9 cellular contexts compared by ENCODE assay signal in the genomic region with DNA sequence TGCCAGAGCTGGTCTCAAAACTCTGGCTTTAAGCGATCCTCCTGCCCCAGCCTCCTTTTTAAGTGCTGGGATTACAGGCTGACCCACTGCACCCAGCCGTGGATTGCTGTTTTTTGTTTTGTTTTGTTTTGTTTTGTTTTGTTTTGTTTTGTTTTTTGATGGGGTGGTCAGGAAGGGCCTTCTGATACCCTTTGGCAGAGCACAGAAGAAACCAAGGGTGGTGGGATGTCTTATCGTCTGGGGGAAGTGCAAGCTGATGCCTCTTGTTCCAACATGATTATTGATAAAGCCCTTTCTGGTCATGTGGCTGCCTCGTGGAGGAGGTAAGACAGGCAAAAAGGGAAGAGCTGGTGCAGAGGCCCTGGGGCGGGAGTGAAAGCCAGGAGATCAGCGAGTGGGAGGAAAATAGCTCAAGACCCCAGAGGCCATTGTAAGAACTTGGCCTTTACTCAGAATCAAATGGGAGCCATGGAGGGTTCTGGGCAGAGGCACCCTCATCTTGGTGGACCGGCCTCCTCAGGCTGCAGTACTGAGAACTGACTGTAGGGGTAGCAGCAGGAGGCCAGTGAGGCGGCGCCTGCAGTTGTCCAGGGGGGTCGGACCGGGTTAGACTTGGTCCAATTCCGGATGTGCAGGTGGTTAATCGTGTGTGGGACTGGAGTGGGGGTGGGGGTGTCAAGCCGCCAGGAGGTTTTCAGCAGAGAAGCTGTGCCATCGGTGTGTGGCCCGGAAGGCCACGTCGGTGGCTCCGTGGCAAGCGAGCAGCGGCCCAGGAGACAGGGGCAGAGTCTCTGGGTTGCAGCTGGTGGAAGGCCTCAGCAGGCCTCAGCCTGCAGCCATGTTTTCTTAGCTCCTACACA.
DNase-seq lines count a peak whose midpoint lies in the region; ATAC-seq and TF ChIP-seq lines count a peak whose summit lies in the region.
"Had no signal": no experiment of that assay in that cellular context is flagged by ENCODE, and none has a peak within 500 bp of the region (broad histone marks: within the 10 kb centered on the region; RNA-seq: fewer than 3 reads in every experiment).

No MANE protein-coding gene starts in this region.

- peak overlapping the region in 2 of 8 donors; percentile 74 to 75 for H3K4me3 Mint-ChIP-seq in naive B cell
- H3K4me3 Mint-ChIP-seq: T-cell had no signal

- H3K4me2 ChIP-seq in BLaER1 treated with 17β-estradiol and CSF1 and Interleukin-3, amounts not matched to agents 10 nM and 100 nM: peak overlapping the region in 10 of 11 experiments; percentile 3 to 97 (median 93); a peak in 18 of 22 replicates

- H3K27me3 Mint-ChIP-seq in naive B cell: peaks cover 6 to 21% (median 7%) of the 10 kb centered on the region in 3 donors

- H3K9me3 Mint-ChIP-seq in naive B cell: no peaks in the 10 kb centered on the region
- H3K9me3 Mint-ChIP-seq: T-cell had no signal

- H3K27ac ChIP-seq in BLaER1 treated with 17β-estradiol and CSF1 and Interleukin-3, amounts not matched to agents 10 nM and 100 nM: peak overlapping the region in 6 of 11 experiments; percentile 21 to 98 (median 97); a peak in 8 of 22 replicates

- TF ChIP-seq CTCF in LNCaP clone FGC (IDR thresholded peaks at IDR 0.05; ENCODE audit: control insufficient read depth, extremely low read depth, insufficient read depth) (peak; percentile 19; the same call in 1 of the 2 replicates), astrocyte of the cerebellum (IDR thresholded peaks at IDR 0.05; ENCODE audit: low read depth, low read length, missing control alignments) (peak; percentile 50), lower leg skin (IDR thresholded peaks at IDR 0.05) (peak in 1 of 3 donors; percentile 19)

- WGBS in lower leg skin, 2 donors: 87 to 92% methylated on average over 21 of the region's 21 CpGs

- peaks cover 0 to 4% (median 0%) of the 10 kb centered on the region in 11 experiments; a peak in 1 of 22 replicates for H3K27me3 ChIP-seq in BLaER1 treated with 17β-estradiol and CSF1 and Interleukin-3, amounts not matched to agents 10 nM and 100 nM

- H3K9ac ChIP-seq in BLaER1 treated with 17β-estradiol and CSF1 and Interleukin-3, amounts not matched to agents 10 nM and 100 nM: peak overlapping the region in 4 of 11 experiments; percentile 5 to 86 (median 66); a peak in 5 of 22 replicates

- ATAC-seq in naive B cell (ENCODE audit: low read depth in 2 of 2): peak; percentile 43 to 46
- ATAC-seq in HG03108 (IDR thresholded peaks at IDR 0.05; ENCODE audit: unreplicated experiment): no peak
- ATAC-seq in GM21515 (IDR thresholded peaks at IDR 0.05; ENCODE audit: unreplicated experiment): no peak
- ATAC-seq: T-cell had no signal

- peaks cover 0 to 4% (median 0%) of the 10 kb centered on the region in 3 donors for H3K4me1 Mint-ChIP-seq in naive B cell
- H3K4me1 Mint-ChIP-seq: T-cell had no signal

- no peak for TF ChIP-seq POLR2A in lower leg skin (IDR thresholded peaks at IDR 0.05)

- no peaks in the 10 kb centered on the region for H3K36me3 Mint-ChIP-seq in naive B cell
- H3K36me3 Mint-ChIP-seq: T-cell had no signal

- in situ Hi-C loops in astrocyte of the cerebellum (cut with HindIII; ENCODE audit: low sequenced_read_pairs): no loop called here

- no peaks in the 10 kb centered on the region for H3K9me3 ChIP-seq in BLaER1 treated with 17β-estradiol and CSF1 and Interleukin-3, amounts not matched to agents 10 nM and 100 nM (replicated peaks in 1 of 11)

- intact Hi-C loops in lower leg skin (cut with DNase I; ENCODE audit: low total_unique reads): no loop called here

- no peaks in the 10 kb centered on the region for H4K20me1 ChIP-seq in BLaER1 treated with 17β-estradiol and CSF1 and Interleukin-3, amounts not matched to agents 10 nM and 100 nM

- no peak overlapping the region for H3K4me3 ChIP-seq in BLaER1 treated with 17β-estradiol and CSF1 and Interleukin-3, amounts not matched to agents 10 nM and 100 nM
- H3K4me3 ChIP-seq in LNCaP clone FGC (ENCODE audit: low read depth, low read length) (no peak overlapping the region), astrocyte of the cerebellum (ENCODE audit: low read depth, low read length) (no peak overlapping the region), lower leg skin (ENCODE audit: low read depth, poor library complexity, severe bottlenecking) (no peak overlapping the region)

- DNase-seq in LNCaP clone FGC (ENCODE audit: low read depth) (no peak), astrocyte of the cerebellum (ENCODE audit: low read depth) (no peak), naive B cell (peak; percentile 18), COLO829 (ENCODE audit: low spot score) (no peak), lower leg skin (ENCODE audit: low spot score in 2 of 2) (no peak)

- H3K36me3 ChIP-seq in BLaER1 treated with 17β-estradiol and CSF1 and Interleukin-3, amounts not matched to agents 10 nM and 100 nM: no peaks in the 10 kb centered on the region

- peaks cover 30 to 88% (median 81%) of the 10 kb centered on the region in 10 experiments for H3K4me1 ChIP-seq in BLaER1 treated with 17β-estradiol and CSF1 and Interleukin-3, amounts not matched to agents 10 nM and 100 nM

- H3K27ac Mint-ChIP-seq in naive B cell: peak overlapping the region in 1 of 6 donors; percentile 33
- H3K27ac Mint-ChIP-seq: T-cell had no signal

Comparison
In these comparisons a context has a peak if more than half of its experiments do, and no peak if none do; other contexts are left out.
1. ATAC-seq: peak in naive B cell (2 of 2); none in HG03108 (single experiment) and GM21515 (single experiment).